In the genomic region with DNA sequence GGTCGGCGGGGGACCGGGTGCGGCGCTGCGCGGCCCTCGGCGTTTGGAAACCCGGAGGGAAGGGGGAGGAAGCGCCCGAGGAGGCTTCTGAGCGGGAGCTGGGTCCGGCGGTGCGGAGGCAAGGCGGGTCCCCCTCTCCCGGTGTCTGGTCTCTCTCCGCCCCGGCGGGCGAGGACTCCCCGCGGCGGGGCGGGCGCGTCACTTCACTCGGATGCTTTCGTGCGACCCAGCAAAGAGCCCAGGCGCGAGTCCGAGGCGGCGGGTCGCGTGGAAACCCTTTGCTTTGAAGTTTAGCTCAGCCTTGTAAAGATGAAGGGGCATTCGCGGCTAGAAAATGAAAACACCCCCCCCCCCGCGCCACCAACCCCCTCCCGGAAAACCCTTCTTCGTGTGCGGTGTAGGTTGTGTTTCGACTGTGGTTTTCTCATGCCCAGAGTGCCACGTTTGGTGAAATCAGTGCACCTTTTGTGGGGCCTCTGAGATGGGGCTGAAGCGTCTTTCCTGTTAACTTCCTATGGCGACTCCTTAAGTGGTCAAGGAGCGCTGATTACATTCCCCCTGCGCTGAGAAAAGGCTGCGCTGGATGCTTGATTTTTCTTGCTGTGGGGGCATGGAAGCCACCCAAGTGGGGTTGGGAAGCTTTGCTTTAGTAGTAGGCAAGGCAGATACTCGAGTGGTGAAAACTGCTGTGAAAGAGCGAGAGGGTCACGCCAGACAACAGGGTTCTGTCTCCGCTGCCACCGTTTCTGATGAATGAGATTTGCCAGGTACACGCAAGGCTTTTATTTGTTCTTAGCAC, we compare ENCODE assay signal across 8 cellular contexts. TPM values are rescaled to one million over a fixed set of nuclear protein-coding genes. Genes with fewer than 3 reads are reported as not detected.
A peak's percentile ranks its signal among the peaks of the same experiment; 100 is the strongest.
DNase-seq lines count a peak whose midpoint lies in the region; ATAC-seq and TF ChIP-seq lines count a peak whose summit lies in the region.

No MANE protein-coding gene starts in this region.

- intact Hi-C loops in esophagus squamous epithelium (cut with DNase I), result no loop called here

- TF ChIP-seq CTCF in esophagus squamous epithelium (IDR thresholded peaks at IDR 0.05), result no peak

- WGBS in esophagus squamous epithelium, 2 donors, result 0 to 2% methylated on average over 14 to 16 of the region's 58 CpGs
- under 1% methylated on average over 58 of the region's 58 CpGs for WGBS in thymus

- ATAC-seq in GM18861 (IDR thresholded peaks at IDR 0.05; ENCODE audit: unreplicated experiment), result no peak

- DNase-seq in activated T-cell treated with anti-CD3 and anti-CD28 coated beads for 48 hours (ENCODE audit: low read depth) (peak; percentile 15), activated T-cell treated with anti-CD3 and anti-CD28 coated beads for 4 hours (no peak), HuH-7 (ENCODE audit: low spot score) (peak; percentile 17), esophagus squamous epithelium (lab: John Stamatoyannopoulos, UW) (no peak)
- DNase-seq in activated CD4-positive, alpha-beta T cell treated with anti-CD3 and anti-CD28 coated beads, Interleukin-2, amount 10 ng/mL, durations not matched to agents 7 days and 5 days, result peak; percentile 16

- CTCF ChIA-PET in activated CD4-positive, alpha-beta T cell treated with anti-CD3 and anti-CD28 coated beads, Interleukin-2, amount 10 ng/mL, durations not matched to agents 7 days and 5 days (lab: Charles Lee), result interaction anchor here (1.3 kb wide), 1 partner anchor 49 kb away, joined by 3 read pairs; no protein-coding TSS in a partner anchor

- H3K27me3 Mint-ChIP-seq in activated CD4-positive, alpha-beta T cell treated with anti-CD3 and anti-CD28 coated beads, Interleukin-2, amount 10 ng/mL, durations not matched to agents 7 days and 5 days, result peaks cover 52% of the 10 kb centered on the region

- TF ChIP-seq POLR2A in esophagus squamous epithelium (IDR thresholded peaks at IDR 0.05), result no peak

- H3K36me3 ChIP-seq in esophagus squamous epithelium (no peaks in the 10 kb centered on the region), mucosa of stomach (ENCODE audit: control insufficient read depth, insufficient read depth, low read length) (no peaks in the 10 kb centered on the region), thymus (ENCODE audit: control insufficient read depth, insufficient read depth) (no peaks in the 10 kb centered on the region)

- no peak overlapping the region for H3K27ac Mint-ChIP-seq in activated CD4-positive, alpha-beta T cell treated with anti-CD3 and anti-CD28 coated beads, Interleukin-2, amount 10 ng/mL, durations not matched to agents 7 days and 5 days

- no peaks in the 10 kb centered on the region for H3K9me3 ChIP-seq in esophagus squamous epithelium
- H3K9me3 ChIP-seq in mucosa of stomach (ENCODE audit: control insufficient read depth, low read length), result no peaks in the 10 kb centered on the region
- no peaks in the 10 kb centered on the region for H3K9me3 ChIP-seq in thymus (ENCODE audit: control insufficient read depth)

- H3K36me3 Mint-ChIP-seq in activated CD4-positive, alpha-beta T cell treated with anti-CD3 and anti-CD28 coated beads, Interleukin-2, amount 10 ng/mL, durations not matched to agents 7 days and 5 days (ENCODE audit: low read depth), result no peaks in the 10 kb centered on the region

- peaks cover 0 to 60% (median 29%) of the 10 kb centered on the region in 3 donors for H3K4me1 ChIP-seq in esophagus squamous epithelium
- peaks cover 5% of the 10 kb centered on the region for H3K4me1 ChIP-seq in mucosa of stomach (ENCODE audit: control insufficient read depth, insufficient read depth, low read length)
- H3K4me1 ChIP-seq in thymus (ENCODE audit: control insufficient read depth, insufficient read depth, low read length), result peaks cover 4% of the 10 kb centered on the region

- peak overlapping the region; percentile 74 for H3K9ac ChIP-seq in mucosa of stomach (ENCODE audit: low read length)

- H3K4me1 Mint-ChIP-seq in activated CD4-positive, alpha-beta T cell treated with anti-CD3 and anti-CD28 coated beads, Interleukin-2, amount 10 ng/mL, durations not matched to agents 7 days and 5 days, result peaks cover 18% of the 10 kb centered on the region

- H3K27ac ChIP-seq in esophagus squamous epithelium, result peak overlapping the region; percentile 93 to 98 (median 95)
- H3K27ac ChIP-seq in thymus (ENCODE audit: low read depth), result peak overlapping the region; percentile 85

- H3K4me3 Mint-ChIP-seq in activated CD4-positive, alpha-beta T cell treated with anti-CD3 and anti-CD28 coated beads, Interleukin-2, amount 10 ng/mL, durations not matched to agents 7 days and 5 days, result peak overlapping the region; percentile 72

- POLR2A ChIA-PET in activated CD4-positive, alpha-beta T cell treated with anti-CD3 and anti-CD28 coated beads, Interleukin-2, amount 10 ng/mL, durations not matched to agents 7 days and 5 days (lab: Charles Lee), result no interaction called here

- H3K9me3 Mint-ChIP-seq in activated CD4-positive, alpha-beta T cell treated with anti-CD3 and anti-CD28 coated beads, Interleukin-2, amount 10 ng/mL, durations not matched to agents 7 days and 5 days, result no peaks in the 10 kb centered on the region

- H3K27me3 ChIP-seq in esophagus squamous epithelium, result peaks cover 0 to 4% (median 0%) of the 10 kb centered on the region in 4 donors
- peaks cover 17% of the 10 kb centered on the region for H3K27me3 ChIP-seq in mucosa of stomach (ENCODE audit: control insufficient read depth, insufficient read depth, low read length)
- peaks cover 10% of the 10 kb centered on the region for H3K27me3 ChIP-seq in thymus (ENCODE audit: control insufficient read depth, insufficient read depth)

- peak overlapping the region; percentile 86 to 95 (median 92) for H3K4me3 ChIP-seq in esophagus squamous epithelium
- H3K4me3 ChIP-seq in mucosa of stomach (ENCODE audit: low read length), result peak overlapping the region; percentile 66
- peak overlapping the region; percentile 74 for H3K4me3 ChIP-seq in thymus (ENCODE audit: low read length)

RNA-seq across cellular contexts. Expression of a gene that starts 0.9 kb away (rescaled TPM):
- total RNA-seq in activated CD4-positive, alpha-beta T cell treated with anti-CD3 and anti-CD28 coated beads, Interleukin-2, amount 10 ng/mL, durations not matched to agents 7 days and 5 days, result under 1 TPM; 0.33 to 0.45 TPM
- 10 to 100 TPM; 27.3 to 46.3 (median 38.8) TPM for total RNA-seq in esophagus squamous epithelium
- 12.6 TPM for polyA plus RNA-seq in thymus

Comparison
In these comparisons a context has a peak if more than half of its experiments do, and no peak if none do; other contexts are left out.
1. DNase-seq: peak in activated T-cell treated with anti-CD3 and anti-CD28 coated beads for 48 hours (single experiment), HuH-7 (single experiment) and activated CD4-positive, alpha-beta T cell treated with anti-CD3 and anti-CD28 coated beads, Interleukin-2, amount 10 ng/mL, durations not matched to agents 7 days and 5 days (single experiment); none in activated T-cell treated with anti-CD3 and anti-CD28 coated beads for 4 hours (single experiment) and esophagus squamous epithelium (single experiment).
2. RNA of a gene that starts 0.9 kb away (total RNA-seq): 27.3 to 46.3 TPM in esophagus squamous epithelium; 0.33 to 0.45 TPM in activated CD4-positive, alpha-beta T cell treated with anti-CD3 and anti-CD28 coated beads, Interleukin-2, amount 10 ng/mL, durations not matched to agents 7 days and 5 days; every median in the first group is over 10 times any median in the second.
3. Peak in every context shown above with its lines, with median percentiles within 50 percentile points of each other: H3K4me3 ChIP-seq.